ENCODE assay signal across 13 cellular contexts in genomic region chr14:68945190-68945584, GRCh38. TPM values are rescaled to one million over a fixed set of nuclear protein-coding genes. Genes with fewer than 3 reads are reported as not detected.
A peak's percentile ranks its signal among the peaks of the same experiment; 100 is the strongest.
DNase-seq lines count a peak whose midpoint lies in the region; ATAC-seq, FAIRE-seq and TF ChIP-seq lines count a peak whose summit lies in the region.
"Had no signal": no experiment of that assay in that cellular context is flagged by ENCODE, and none has a peak within 500 bp of the region (broad histone marks: within the 10 kb centered on the region; RNA-seq: fewer than 3 reads in every experiment).

No MANE protein-coding gene starts in this region.

- intact Hi-C loops in HCT116 (cut with micrococcal nuclease) (no loop called here), HepG2 (cut with micrococcal nuclease; ENCODE audit: unreplicated experiment) (no loop called here), spleen (cut with DNase I; ENCODE audit: low total_unique reads) (no loop called here)

- no peaks in the 10 kb centered on the region for H3F3A ChIP-seq in MM.1S (ENCODE audit: insufficient read depth, low read length)

- H3K27ac Mint-ChIP-seq in activated T-helper 17 cell treated with anti-CD3 and anti-CD28 coated beads, Interleukin-2, amount 50 U/mL, for 72 hours, result peak overlapping the region; percentile 55

- H3K9me2 ChIP-seq in HCT116 (ENCODE audit: insufficient read depth), result no peaks in the 10 kb centered on the region
- H3K9me2 ChIP-seq in MM.1S (replicated peaks; ENCODE audit: insufficient read depth, low read length), result no peaks in the 10 kb centered on the region

- peaks cover 4% of the 10 kb centered on the region; the same call in 1 of the 2 replicates for H4K20me1 ChIP-seq in HCT116 (ENCODE audit: insufficient read depth)
- H4K20me1 ChIP-seq in HepG2 (ENCODE audit: insufficient read depth, low read length), result peaks cover 52% of the 10 kb centered on the region
- no peaks in the 10 kb centered on the region for H4K20me1 ChIP-seq in MM.1S (ENCODE audit: insufficient read depth, low read length)

- CTCF ChIA-PET in HCT116 (lab: Charles Lee), result no interaction called here
- CTCF ChIA-PET in HepG2 (lab: Yijun Ruan, JAX; ENCODE audit: low intra/inter-chr PET ratio, low total read pairs), result no interaction called here

- no peaks in the 10 kb centered on the region for H3K9me3 Mint-ChIP-seq in activated T-helper 17 cell treated with anti-CD3 and anti-CD28 coated beads, Interleukin-2, amount 50 U/mL, for 72 hours

- H3K4me2 ChIP-seq in HCT116 (ENCODE audit: low read length), result 0 out of 2 replicates have a peak overlapping the region, but pooled peaks have one; percentile 7
- peak overlapping the region; percentile 64 for H3K4me2 ChIP-seq in HepG2 (ENCODE audit: low read depth, low read length)
- no peak overlapping the region for H3K4me2 ChIP-seq in MM.1S (ENCODE audit: low read depth, low read length)

- TF ChIP-seq RAD21 in HCT116 (IDR thresholded peaks at IDR 0.05; ENCODE audit: low read depth) (no peak), HepG2 (CRISPR knock-in tag; IDR thresholded peaks at IDR 0.05) (no peak)

- no peaks in the 10 kb centered on the region for H3K27me3 ChIP-seq in HCT116 (ENCODE audit: insufficient read depth, low read length)
- H3K27me3 ChIP-seq in HepG2 (ENCODE audit: control insufficient read depth in 1 of 2, insufficient read depth in 2 of 2, low read length in 2 of 2), result no peaks in the 10 kb centered on the region
- H3K27me3 ChIP-seq in spleen (replicated peaks in 1 of 7), result peaks cover 0 to 3% (median 0%) of the 10 kb centered on the region in 7 donors
- no peaks in the 10 kb centered on the region for H3K27me3 ChIP-seq in MM.1S (replicated peaks; ENCODE audit: insufficient read depth, low read length)
- H3K27me3 ChIP-seq: cardiac muscle cell had no signal

- POLR2A ChIA-PET in HCT116 (lab: Charles Lee) (no interaction called here), HepG2 (lab: Yijun Ruan, JAX) (interaction anchor here (0.9 to 1.5 kb wide), 3 partner anchors 11 to 35 kb away, joined by 3 to 13 read pairs (median 3); no protein-coding TSS in a partner anchor)

- peaks cover 31 to 76% of the 10 kb centered on the region in 2 experiments for H3K4me1 ChIP-seq in HCT116 (ENCODE audit: control insufficient read depth in 1 of 2, insufficient read depth in 2 of 2, low read length in 2 of 2)
- peaks cover 97% of the 10 kb centered on the region for H3K4me1 ChIP-seq in HepG2 (ENCODE audit: insufficient read depth, low read length)
- peaks cover 12 to 99% (median 45%) of the 10 kb centered on the region in 6 donors for H3K4me1 ChIP-seq in spleen
- H3K4me1 ChIP-seq in MM.1S (ENCODE audit: low read length), result no peaks in the 10 kb centered on the region

- TF ChIP-seq POLR2A in HCT116 (IDR thresholded peaks at IDR 0.05; ENCODE audit: borderline replicate concordance, extremely low read depth, insufficient read depth, insufficient read length), result no peak
- TF ChIP-seq POLR2A in HepG2 (IDR thresholded peaks at IDR 0.05; ENCODE audit: insufficient read depth in 1 of 2, low read depth in 2 of 2, low read length in 2 of 2), result no peak
- no peak for TF ChIP-seq POLR2A in spleen (IDR thresholded peaks at IDR 0.05)

- no peaks in the 10 kb centered on the region for H3K9me3 ChIP-seq in HCT116 (ENCODE audit: control insufficient read depth in 1 of 2, insufficient read depth in 1 of 2, low read depth in 1 of 2, low read length in 2 of 2)
- H3K9me3 ChIP-seq in HepG2 (ENCODE audit: low read length), result no peaks in the 10 kb centered on the region
- H3K9me3 ChIP-seq in spleen, result no peaks in the 10 kb centered on the region
- H3K9me3 ChIP-seq in MM.1S (replicated peaks; ENCODE audit: insufficient read depth, low read length), result no peaks in the 10 kb centered on the region
- H3K9me3 ChIP-seq: psoas muscle had no signal

- TF ChIP-seq EP300 in HepG2 (IDR thresholded peaks at IDR 0.05; ENCODE audit: low read depth in 2 of 2, low read length in 2 of 2) (no peak), HepG2 (CRISPR knock-in tag; IDR thresholded peaks at IDR 0.05; ENCODE audit: borderline replicate concordance) (no peak)

- H3K36me3 ChIP-seq in HCT116 (ENCODE audit: control insufficient read depth in 1 of 2, insufficient read depth in 2 of 2, low read length in 2 of 2), result no peaks in the 10 kb centered on the region; a peak in 1 of 4 replicates
- H3K36me3 ChIP-seq in HepG2 (replicated peaks in 1 of 2; ENCODE audit: control insufficient read depth in 1 of 2, insufficient read depth in 2 of 2, low read length in 2 of 2), result peaks cover 12 to 21% of the 10 kb centered on the region in 2 experiments; a peak in 4 of 5 replicates
- H3K36me3 ChIP-seq in spleen, result no peaks in the 10 kb centered on the region
- no peaks in the 10 kb centered on the region for H3K36me3 ChIP-seq in MM.1S (replicated peaks; ENCODE audit: insufficient read depth, low read length)
- H3K36me3 ChIP-seq: cardiac muscle cell had no signal

- no peak overlapping the region for H3K9ac ChIP-seq in HCT116 (ENCODE audit: low read length)
- H3K9ac ChIP-seq in HepG2 (ENCODE audit: insufficient read depth, low read depth, low read length), result peak overlapping the region; percentile 20; the same call in 1 of the 2 replicates
- no peak overlapping the region for H3K9ac ChIP-seq in MM.1S (ENCODE audit: low read length)

- H3K4me3 ChIP-seq in HCT116 (replicated peaks in 1 of 2; ENCODE audit: low read depth in 1 of 2, low read length in 2 of 2) (no peak overlapping the region), HepG2 (replicated peaks in 1 of 3; ENCODE audit: insufficient read depth in 1 of 3, low read depth in 2 of 3, low read length in 3 of 3) (peak overlapping the region in 1 of 3 experiments; percentile 46; a peak in 2 of 6 replicates), spleen (no peak overlapping the region), MM.1S (ENCODE audit: low read length) (no peak overlapping the region)
- H3K4me3 ChIP-seq: cardiac muscle cell, psoas muscle had no signal

- H3K4me3 Mint-ChIP-seq in activated T-helper 17 cell treated with anti-CD3 and anti-CD28 coated beads, Interleukin-2, amount 50 U/mL, for 72 hours, result no peak overlapping the region

- no peaks in the 10 kb centered on the region for H3K27me3 Mint-ChIP-seq in activated T-helper 17 cell treated with anti-CD3 and anti-CD28 coated beads, Interleukin-2, amount 50 U/mL, for 72 hours

- no peak for FAIRE-seq in HepG2 (lab: Jason Lieb, UNC)

- no peak for DNase-seq in HCT116 (ENCODE audit: low read depth, low spot score)
- no peak for DNase-seq in HepG2 (ENCODE audit: low spot score)
- DNase-seq in spleen, result no peak
- DNase-seq in MM.1S, result no peak
- no peak for DNase-seq in SHP77 treated with DMSO at 0.1 percent for 48 hours (lab: John Stamatoyannopoulos, UW)
- DNase-seq in OCI-M1 (lab: John Stamatoyannopoulos, UW), result no peak
- DNase-seq: activated CD8-positive, alpha-beta memory T cell treated with anti-CD3 and anti-CD28 coated beads, Interleukin-2, amount 50 U/mL, for 4 hours; DND-41; psoas muscle; T-helper 9 cell had no signal

- H3K36me3 Mint-ChIP-seq in activated T-helper 17 cell treated with anti-CD3 and anti-CD28 coated beads, Interleukin-2, amount 50 U/mL, for 72 hours (ENCODE audit: low read depth), result no peaks in the 10 kb centered on the region

- H3K27ac ChIP-seq in HCT116 (ENCODE audit: low read depth, low read length) (no peak overlapping the region), HepG2 (ENCODE audit: extremely low read length, insufficient read depth, low read length) (peak overlapping the region; percentile 55), spleen (peak overlapping the region in 7 of 8 donors; percentile 15 to 92 (median 62)), MM.1S (ENCODE audit: low read length) (no peak overlapping the region)
- H3K27ac ChIP-seq: psoas muscle had no signal

- in situ Hi-C loops in HepG2 (cut with HindIII; ENCODE audit: extremely low pct_ligation_motif_present, low pct_unique_long_range_greater_than_20kb), result no loop called here

- BruUV-seq in HCT116 (replicated peaks; lab: Mats Ljungman, UMichigan) (no TSS peak), HepG2 (replicated peaks; lab: Mats Ljungman, UMichigan) (no TSS peak)

- H3K4me1 Mint-ChIP-seq in activated T-helper 17 cell treated with anti-CD3 and anti-CD28 coated beads, Interleukin-2, amount 50 U/mL, for 72 hours, result peaks cover 15% of the 10 kb centered on the region

- TF ChIP-seq CTCF in HCT116 (IDR thresholded peaks at IDR 0.05 in 2 of 3, conservative IDR thresholded peaks at IDR 0.05 in 1 of 3; ENCODE audit: borderline replicate concordance in 1 of 3, insufficient read depth in 1 of 3, low read depth in 2 of 3, low read length in 2 of 3), result no peak
- TF ChIP-seq CTCF in HepG2 (CRISPR knock-in tag; IDR thresholded peaks at IDR 0.05), result no peak
- TF ChIP-seq CTCF in spleen (IDR thresholded peaks at IDR 0.05 in 8 of 11, conservative IDR thresholded peaks at IDR 0.05 in 3 of 11), result no peak
- no peak for TF ChIP-seq CTCF in MM.1S (IDR thresholded peaks at IDR 0.05; ENCODE audit: low read length)

- RAD21 ChIA-PET in HCT116 (lab: Charles Lee; ENCODE audit: low non-redundant PET in 1 of 2, low total read pairs in 2 of 2, uncharacterized antibody in 2 of 2, unreplicated experiment in 2 of 2), result no interaction called here

- no peak overlapping the region for H2AFZ ChIP-seq in HCT116 (ENCODE audit: low read depth, low read length, poor library complexity, severe bottlenecking)
- H2AFZ ChIP-seq in HepG2 (ENCODE audit: low read length), result no peak overlapping the region
- H2AFZ ChIP-seq in MM.1S (ENCODE audit: low read length), result no peak overlapping the region

- H3K79me2 ChIP-seq in HCT116 (ENCODE audit: insufficient read depth, low read length), result peaks cover 97% of the 10 kb centered on the region
- peaks cover 98% of the 10 kb centered on the region for H3K79me2 ChIP-seq in HepG2 (ENCODE audit: insufficient read depth, low read length)
- no peaks in the 10 kb centered on the region for H3K79me2 ChIP-seq in MM.1S (ENCODE audit: low read length)

- WGBS in HepG2 (ENCODE audit: low lambda C conversion rate), result 80% methylated on average over 4 of the region's 4 CpGs
- 33 to 55% (median 45%) methylated on average over 4 of the region's 4 CpGs for WGBS in spleen, 5 donors

- ATAC-seq in HCT116 (no peak), HepG2 (no peak), GM19023 (IDR thresholded peaks at IDR 0.05; ENCODE audit: unreplicated experiment) (no peak)
- no peak for ATAC-seq in activated T-helper 17 cell treated with anti-CD3 and anti-CD28 coated beads, Interleukin-2, amount 50 U/mL, for 72 hours (replicated peaks)
- ATAC-seq: psoas muscle had no signal

RNA-seq across cellular contexts. Expression of gene ACTN1, which starts 33.9 kb away (rescaled TPM):
- total RNA-seq in HCT116 (2021; ENCODE audit: unreplicated experiment) (123 TPM), HepG2 (2016; rRNA removed; fragmentation: Illumina TruSeq; extraction: Trizol) (58.6 and 62.4 TPM in 2 replicates), spleen (100 to 1,000 TPM in 5 of 7 donors, 10 to 100 TPM in 2; 87.3 to 315 (median 121) TPM)
- polyA plus RNA-seq in HCT116 (2012), result 134 and 167 TPM in 2 replicates
- 10 to 100 TPM; 38.3 to 54.1 TPM for total RNA-seq in activated T-helper 17 cell treated with anti-CD3 and anti-CD28 coated beads, Interleukin-2, amount 50 U/mL, for 72 hours
- 9.6 and 10.7 TPM in 2 replicates for total RNA-seq in HepG2 (2016; cell fraction: cytosol; rRNA removed; fragmentation: Illumina TruSeq; extraction: Trizol; ENCODE audit: low read depth)
- total RNA-seq in HepG2 (2016; cell fraction: insoluble cytoplasmic fraction; rRNA removed; fragmentation: Illumina TruSeq; extraction: Trizol), result 55.0 and 63.6 TPM in 2 replicates
- total RNA-seq in HepG2 (2016; cell fraction: membrane; rRNA removed; fragmentation: Illumina TruSeq; extraction: Trizol), result 25.2 and 28.3 TPM in 2 replicates
- total RNA-seq in HepG2 (2016; cell fraction: nucleus; rRNA removed; fragmentation: Illumina TruSeq; extraction: Trizol), result 62.9 and 75.6 TPM in 2 replicates
- polyA plus RNA-seq in HepG2 (2011; rRNA removed) (152 and 162 TPM in 2 replicates), spleen (10 to 100 TPM; 15.4 to 33.0 (median 26.0) TPM)
- 97.7 and 136 TPM in 2 replicates for polyA plus RNA-seq in HepG2 (2011; cell fraction: cytosol; rRNA removed)
- polyA plus RNA-seq in HepG2 (2011; cell fraction: nucleus; rRNA removed), result 162 and 195 TPM in 2 replicates
- 109 and 118 TPM in 2 replicates for polyA plus RNA-seq in HepG2 (2012)
- polyA plus RNA-seq in HepG2 (2016; cell fraction: cytosol; fragmentation: Illumina TruSeq; extraction: Trizol; ENCODE audit: low read depth), result 8.0 and 10.4 TPM in 2 replicates
- 67.9 and 88.1 TPM in 2 replicates for polyA plus RNA-seq in HepG2 (2016; cell fraction: insoluble cytoplasmic fraction; fragmentation: Illumina TruSeq; extraction: Trizol; ENCODE audit: low read depth)
- polyA plus RNA-seq in HepG2 (2016; cell fraction: membrane; fragmentation: Illumina TruSeq; extraction: Trizol; ENCODE audit: low read depth), result 15.3 and 18.8 TPM in 2 replicates
- polyA plus RNA-seq in HepG2 (2016; cell fraction: nucleus; fragmentation: Illumina TruSeq; extraction: Trizol; ENCODE audit: insufficient read depth, low read depth), result 91.6 and 93.8 TPM in 2 replicates
- polyA minus RNA-seq in HepG2 (2011; rRNA and poly(A)+ RNA removed; ENCODE audit: low replicate concordance), result 144 and 214 TPM in 2 replicates
- 167 and 168 TPM in 2 replicates for polyA minus RNA-seq in HepG2 (2011; cell fraction: cytosol; rRNA and poly(A)+ RNA removed)
- polyA minus RNA-seq in HepG2 (2011; cell fraction: nucleus; rRNA and poly(A)+ RNA removed), result 119 and 126 TPM in 2 replicates

Comparison
In these comparisons a context has a peak if more than half of its experiments do, and no peak if none do; other contexts are left out.
1. H3K27ac ChIP-seq: peak in HepG2 (single experiment) and spleen (7 of 8); none in HCT116 (single experiment) and MM.1S (single experiment).